Comparison of ENCODE assay signal across 1 cellular context in genomic region chr1:67664048-67664447, GRCh38.
TF ChIP-seq lines count a peak whose summit lies in the region.

No MANE protein-coding gene starts in this region.

TF ChIP-seq in HepG2, 621 proteins besides CTCF, POLR2A, EP300 and RAD21 (continued from another document and continues in another):
- TF ChIP-seq, protein P1, sequence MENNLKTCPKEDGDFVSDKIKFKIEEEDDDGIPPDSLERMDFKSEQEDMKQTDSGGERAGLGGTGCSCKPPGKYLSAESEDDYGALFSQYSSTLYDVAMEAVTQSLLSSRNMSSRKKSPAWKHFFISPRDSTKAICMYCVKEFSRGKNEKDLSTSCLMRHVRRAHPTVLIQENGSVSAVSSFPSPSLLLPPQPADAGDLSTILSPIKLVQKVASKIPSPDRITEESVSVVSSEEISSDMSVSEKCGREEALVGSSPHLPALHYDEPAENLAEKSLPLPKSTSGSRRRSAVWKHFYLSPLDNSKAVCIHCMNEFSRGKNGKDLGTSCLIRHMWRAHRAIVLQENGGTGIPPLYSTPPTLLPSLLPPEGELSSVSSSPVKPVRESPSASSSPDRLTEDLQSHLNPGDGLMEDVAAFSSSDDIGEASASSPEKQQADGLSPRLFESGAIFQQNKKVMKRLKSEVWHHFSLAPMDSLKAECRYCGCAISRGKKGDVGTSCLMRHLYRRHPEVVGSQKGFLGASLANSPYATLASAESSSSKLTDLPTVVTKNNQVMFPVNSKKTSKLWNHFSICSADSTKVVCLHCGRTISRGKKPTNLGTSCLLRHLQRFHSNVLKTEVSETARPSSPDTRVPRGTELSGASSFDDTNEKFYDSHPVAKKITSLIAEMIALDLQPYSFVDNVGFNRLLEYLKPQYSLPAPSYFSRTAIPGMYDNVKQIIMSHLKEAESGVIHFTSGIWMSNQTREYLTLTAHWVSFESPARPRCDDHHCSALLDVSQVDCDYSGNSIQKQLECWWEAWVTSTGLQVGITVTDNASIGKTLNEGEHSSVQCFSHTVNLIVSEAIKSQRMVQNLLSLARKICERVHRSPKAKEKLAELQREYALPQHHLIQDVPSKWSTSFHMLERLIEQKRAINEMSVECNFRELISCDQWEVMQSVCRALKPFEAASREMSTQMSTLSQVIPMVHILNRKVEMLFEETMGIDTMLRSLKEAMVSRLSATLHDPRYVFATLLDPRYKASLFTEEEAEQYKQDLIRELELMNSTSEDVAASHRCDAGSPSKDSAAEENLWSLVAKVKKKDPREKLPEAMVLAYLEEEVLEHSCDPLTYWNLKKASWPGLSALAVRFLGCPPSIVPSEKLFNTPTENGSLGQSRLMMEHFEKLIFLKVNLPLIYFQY (CRISPR knock-in tag; IDR thresholded peaks at IDR 0.05; ENCODE audit: borderline replicate concordance) = no peak
- no peak for TF ChIP-seq ZBTB33 (CRISPR knock-in tag; IDR thresholded peaks at IDR 0.05)
- TF ChIP-seq NCOR1 (IDR thresholded peaks at IDR 0.05; ENCODE audit: borderline replicate concordance, low read length) = no peak; the same call in 1 of the 2 replicates
- TF ChIP-seq, protein P2, sequence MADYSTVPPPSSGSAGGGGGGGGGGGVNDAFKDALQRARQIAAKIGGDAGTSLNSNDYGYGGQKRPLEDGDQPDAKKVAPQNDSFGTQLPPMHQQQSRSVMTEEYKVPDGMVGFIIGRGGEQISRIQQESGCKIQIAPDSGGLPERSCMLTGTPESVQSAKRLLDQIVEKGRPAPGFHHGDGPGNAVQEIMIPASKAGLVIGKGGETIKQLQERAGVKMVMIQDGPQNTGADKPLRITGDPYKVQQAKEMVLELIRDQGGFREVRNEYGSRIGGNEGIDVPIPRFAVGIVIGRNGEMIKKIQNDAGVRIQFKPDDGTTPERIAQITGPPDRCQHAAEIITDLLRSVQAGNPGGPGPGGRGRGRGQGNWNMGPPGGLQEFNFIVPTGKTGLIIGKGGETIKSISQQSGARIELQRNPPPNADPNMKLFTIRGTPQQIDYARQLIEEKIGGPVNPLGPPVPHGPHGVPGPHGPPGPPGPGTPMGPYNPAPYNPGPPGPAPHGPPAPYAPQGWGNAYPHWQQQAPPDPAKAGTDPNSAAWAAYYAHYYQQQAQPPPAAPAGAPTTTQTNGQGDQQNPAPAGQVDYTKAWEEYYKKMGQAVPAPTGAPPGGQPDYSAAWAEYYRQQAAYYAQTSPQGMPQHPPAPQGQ (CRISPR knock-in tag; IDR thresholded peaks at IDR 0.05; ENCODE audit: borderline replicate concordance) = no peak
- no peak for TF ChIP-seq ZNF7 (CRISPR knock-in tag; IDR thresholded peaks at IDR 0.05)
- no peak for TF ChIP-seq ZNF329 (CRISPR knock-in tag; IDR thresholded peaks at IDR 0.05; ENCODE audit: low read depth)
- TF ChIP-seq TRAFD1 (CRISPR knock-in tag; IDR thresholded peaks at IDR 0.05; ENCODE audit: borderline replicate concordance) = no peak
- no peak for TF ChIP-seq ZNF652 (CRISPR knock-in tag; IDR thresholded peaks at IDR 0.05; ENCODE audit: borderline replicate concordance, low read depth)
- TF ChIP-seq ZNF724P (CRISPR knock-in tag; IDR thresholded peaks at IDR 0.05; ENCODE audit: borderline replicate concordance) = no peak
- TF ChIP-seq ZNF33B (CRISPR knock-in tag; IDR thresholded peaks at IDR 0.05) = no peak
- no peak for TF ChIP-seq SSRP1 (CRISPR knock-in tag; IDR thresholded peaks at IDR 0.05)
- TF ChIP-seq ZBTB37 (CRISPR knock-in tag; IDR thresholded peaks at IDR 0.05) = no peak
- no peak for TF ChIP-seq JUNB (CRISPR knock-in tag; IDR thresholded peaks at IDR 0.05; ENCODE audit: borderline replicate concordance)
- no peak for TF ChIP-seq SP4 (CRISPR knock-in tag; IDR thresholded peaks at IDR 0.05)
- TF ChIP-seq, protein P3, sequence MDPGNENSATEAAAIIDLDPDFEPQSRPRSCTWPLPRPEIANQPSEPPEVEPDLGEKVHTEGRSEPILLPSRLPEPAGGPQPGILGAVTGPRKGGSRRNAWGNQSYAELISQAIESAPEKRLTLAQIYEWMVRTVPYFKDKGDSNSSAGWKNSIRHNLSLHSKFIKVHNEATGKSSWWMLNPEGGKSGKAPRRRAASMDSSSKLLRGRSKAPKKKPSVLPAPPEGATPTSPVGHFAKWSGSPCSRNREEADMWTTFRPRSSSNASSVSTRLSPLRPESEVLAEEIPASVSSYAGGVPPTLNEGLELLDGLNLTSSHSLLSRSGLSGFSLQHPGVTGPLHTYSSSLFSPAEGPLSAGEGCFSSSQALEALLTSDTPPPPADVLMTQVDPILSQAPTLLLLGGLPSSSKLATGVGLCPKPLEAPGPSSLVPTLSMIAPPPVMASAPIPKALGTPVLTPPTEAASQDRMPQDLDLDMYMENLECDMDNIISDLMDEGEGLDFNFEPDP (CRISPR knock-in tag; conservative IDR thresholded peaks at IDR 0.05) = no peak
- TF ChIP-seq ZMYM2 (CRISPR knock-in tag; IDR thresholded peaks at IDR 0.05) = no peak
- no peak for TF ChIP-seq ZNF468 (CRISPR knock-in tag; IDR thresholded peaks at IDR 0.05)
- no peak for TF ChIP-seq ZEB1 (IDR thresholded peaks at IDR 0.05; ENCODE audit: insufficient replicate concordance, low read depth)
- TF ChIP-seq ZNF407 (CRISPR knock-in tag; IDR thresholded peaks at IDR 0.05; ENCODE audit: not compliant biosample characterization) = no peak
- TF ChIP-seq ZNF343 (CRISPR knock-in tag; IDR thresholded peaks at IDR 0.05) = no peak
- no peak for TF ChIP-seq PHF20 (CRISPR knock-in tag; IDR thresholded peaks at IDR 0.05)
- TF ChIP-seq ZBTB34 (CRISPR knock-in tag; IDR thresholded peaks at IDR 0.05) = no peak
- TF ChIP-seq CERS6 (CRISPR knock-in tag; IDR thresholded peaks at IDR 0.05) = no peak
- no peak for TF ChIP-seq SMC3 (IDR thresholded peaks at IDR 0.05; ENCODE audit: low read length)
- TF ChIP-seq ARID2 (CRISPR knock-in tag; IDR thresholded peaks at IDR 0.05; ENCODE audit: borderline replicate concordance) = no peak
- TF ChIP-seq MEIS1 (CRISPR knock-in tag; IDR thresholded peaks at IDR 0.05; ENCODE audit: borderline replicate concordance) = no peak
- TF ChIP-seq JUND (CRISPR knock-in tag; IDR thresholded peaks at IDR 0.05) = no peak
- TF ChIP-seq HIVEP1 (CRISPR knock-in tag; IDR thresholded peaks at IDR 0.05) = no peak
- TF ChIP-seq SAFB2 (CRISPR knock-in tag; IDR thresholded peaks at IDR 0.05; ENCODE audit: borderline replicate concordance, low read depth) = no peak
- no peak for TF ChIP-seq FLYWCH1 (CRISPR knock-in tag; IDR thresholded peaks at IDR 0.05)
- TF ChIP-seq SIN3B (IDR thresholded peaks at IDR 0.05; ENCODE audit: low read length) = no peak
- no peak for TF ChIP-seq GTF3A (CRISPR knock-in tag; conservative IDR thresholded peaks at IDR 0.05)
- TF ChIP-seq NCOA5 (CRISPR knock-in tag; IDR thresholded peaks at IDR 0.05) = no peak
- TF ChIP-seq ZNF460 (CRISPR knock-in tag; IDR thresholded peaks at IDR 0.05; ENCODE audit: borderline replicate concordance) = no peak
- no peak for TF ChIP-seq MEIS2 (CRISPR knock-in tag; IDR thresholded peaks at IDR 0.05)
- no peak for TF ChIP-seq ZNF777 (CRISPR knock-in tag; IDR thresholded peaks at IDR 0.05)
